Comparison of ENCODE assay signal across 16 cellular contexts in genomic region chr17:46182961-46183360, GRCh38. TPM values are rescaled to one million over a fixed set of nuclear protein-coding genes. Genes with fewer than 3 reads are reported as not detected.
DNase-seq lines count a peak whose midpoint lies in the region; ATAC-seq and TF ChIP-seq lines count a peak whose summit lies in the region.
"Had no signal": no experiment of that assay in that cellular context is flagged by ENCODE, and none has a peak within 500 bp of the region (broad histone marks: within the 10 kb centered on the region; RNA-seq: fewer than 3 reads in every experiment).

No MANE protein-coding gene starts in this region.

- no peak for DNase-seq in activated CD8-positive, alpha-beta T cell treated with anti-CD3 and anti-CD28 coated beads for 36 hours
- no peak for DNase-seq in activated CD8-positive, alpha-beta T cell treated with anti-CD3 and anti-CD28 coated beads, Interleukin-2, amount 10 ng/mL, durations not matched to agents 7 days and 5 days
- DNase-seq in HAP-1 (ENCODE audit: low spot score in 2 of 2) (peak; percentile 28 to 45), neural progenitor cell (ENCODE audit: low spot score) (peak; percentile 31), OCI-LY7 (ENCODE audit: low spot score) (no peak), stomach (no peak), hippocampal formation (lab: John Stamatoyannopoulos, UW) (no peak)
- no peak for DNase-seq in effector memory CD8-positive, alpha-beta T cell
- DNase-seq: activated CD4-positive, CD25-positive, alpha-beta regulatory T cell; dorsolateral prefrontal cortex; NCI-H1105 treated with DMSO at 0.1 percent for 48 hours; NCI-H510A treated with DMSO at 0.1 percent for 48 hours; stimulated activated CD4-positive, alpha-beta T cell treated with anti-CD3 and anti-CD28 coated beads, Interleukin-15, amount 100 ng/mL, for 24 hours had no signal

- H3K4me2 ChIP-seq in neural progenitor cell (no peak overlapping the region), OCI-LY7 (ENCODE audit: low read length) (no peak overlapping the region)

- H3K79me2 ChIP-seq in neural progenitor cell (ENCODE audit: low read depth) (peaks cover 100% of the 10 kb centered on the region), OCI-LY7 (ENCODE audit: insufficient read depth, low read depth, low read length) (peaks cover 100% of the 10 kb centered on the region)

- no peak overlapping the region for H3K27ac ChIP-seq in neural progenitor cell
- no peak overlapping the region for H3K27ac ChIP-seq in OCI-LY7 (ENCODE audit: low read depth, low read length, poor library complexity, severe bottlenecking)
- H3K27ac ChIP-seq in stomach, result no peak overlapping the region
- H3K27ac ChIP-seq: parathyroid adenoma had no signal

- no peaks in the 10 kb centered on the region for H3K27me3 Mint-ChIP-seq in activated CD8-positive, alpha-beta T cell treated with anti-CD3 and anti-CD28 coated beads for 36 hours
- no peaks in the 10 kb centered on the region for H3K27me3 Mint-ChIP-seq in activated CD8-positive, alpha-beta T cell treated with anti-CD3 and anti-CD28 coated beads, Interleukin-2, amount 10 ng/mL, durations not matched to agents 7 days and 5 days (ENCODE audit: low read depth)
- H3K27me3 Mint-ChIP-seq in effector memory CD8-positive, alpha-beta T cell, result no peaks in the 10 kb centered on the region
- H3K27me3 Mint-ChIP-seq in neural progenitor cell (ENCODE audit: insufficient read depth, low read depth), result peaks cover 2% of the 10 kb centered on the region

- peak; percentile 31 for ATAC-seq in activated CD8-positive, alpha-beta T cell treated with anti-CD3 and anti-CD28 coated beads for 36 hours
- ATAC-seq in activated CD8-positive, alpha-beta T cell treated with anti-CD3 and anti-CD28 coated beads, Interleukin-2, amount 10 ng/mL, durations not matched to agents 7 days and 5 days, result no peak
- no peak for ATAC-seq in effector memory CD8-positive, alpha-beta T cell (replicated peaks)
- ATAC-seq: Panc1 had no signal

- no peak overlapping the region for H3K9ac ChIP-seq in neural progenitor cell
- H3K9ac ChIP-seq: parathyroid adenoma had no signal

- intact Hi-C loops in activated CD8-positive, alpha-beta T cell treated with anti-CD3 and anti-CD28 coated beads for 36 hours (cut with micrococcal nuclease), result no loop called here
- intact Hi-C loops in OCI-LY7 (cut with micrococcal nuclease; ENCODE audit: unreplicated experiment), result no loop called here
- intact Hi-C loops in stomach (cut with DNase I; ENCODE audit: low total_unique reads), result loop anchor here (10.0 kb wide), 1 partner anchor 128 kb away; no protein-coding TSS in a partner anchor

- POLR2A ChIA-PET in activated CD8-positive, alpha-beta T cell treated with anti-CD3 and anti-CD28 coated beads for 36 hours (lab: Charles Lee), result interaction anchor here (1.0 to 2.2 kb wide), 2 partner anchors 23 to 28 kb away, joined by 3 to 5 read pairs; no protein-coding TSS in a partner anchor
- POLR2A ChIA-PET in activated CD8-positive, alpha-beta T cell treated with anti-CD3 and anti-CD28 coated beads, Interleukin-2, amount 10 ng/mL, durations not matched to agents 7 days and 5 days (lab: Charles Lee), result no interaction called here
- POLR2A ChIA-PET in OCI-LY7 (lab: Charles Lee), result interaction anchor here (0.6 to 0.7 kb wide), 2 partner anchors 27 to 36 kb away, joined by 4 to 5 read pairs; no protein-coding TSS in a partner anchor

- H3K4me1 ChIP-seq in HAP-1 (peaks cover 56% of the 10 kb centered on the region), neural progenitor cell (peaks cover 49% of the 10 kb centered on the region), OCI-LY7 (ENCODE audit: insufficient read depth, low read length, poor library complexity, severe bottlenecking) (peaks cover 62% of the 10 kb centered on the region), stomach (peaks cover 55 to 100% (median 86%) of the 10 kb centered on the region in 4 donors)

- no peaks in the 10 kb centered on the region for H3K9me2 ChIP-seq in OCI-LY7 (ENCODE audit: insufficient read depth, low read length)

- no peak for TF ChIP-seq CTCF in activated CD8-positive, alpha-beta T cell treated with anti-CD3 and anti-CD28 coated beads for 36 hours (IDR thresholded peaks at IDR 0.05)
- no peak for TF ChIP-seq CTCF in neural progenitor cell (IDR thresholded peaks at IDR 0.05)
- TF ChIP-seq CTCF in OCI-LY7 (conservative IDR thresholded peaks at IDR 0.05; ENCODE audit: low read length), result no peak
- TF ChIP-seq CTCF in stomach (IDR thresholded peaks at IDR 0.05), result no peak

- H3K4me3 Mint-ChIP-seq in activated CD8-positive, alpha-beta T cell treated with anti-CD3 and anti-CD28 coated beads for 36 hours, result no peak overlapping the region
- H3K4me3 Mint-ChIP-seq in activated CD8-positive, alpha-beta T cell treated with anti-CD3 and anti-CD28 coated beads, Interleukin-2, amount 10 ng/mL, durations not matched to agents 7 days and 5 days, result no peak overlapping the region
- H3K4me3 Mint-ChIP-seq in effector memory CD8-positive, alpha-beta T cell, result peak overlapping the region; percentile 45 to 66
- H3K4me3 Mint-ChIP-seq in neural progenitor cell, result no peak overlapping the region

- CTCF ChIA-PET in activated CD8-positive, alpha-beta T cell treated with anti-CD3 and anti-CD28 coated beads for 36 hours (lab: Charles Lee), result interaction anchor here (1.0 to 2.9 kb wide), 5 partner anchors 10 to 179 kb away, joined by 3 to 8 read pairs (median 5); partner anchors contain the start of gene KANSL1
- CTCF ChIA-PET in activated CD8-positive, alpha-beta T cell treated with anti-CD3 and anti-CD28 coated beads, Interleukin-2, amount 10 ng/mL, durations not matched to agents 7 days and 5 days (lab: Charles Lee), result interaction anchor here (1.0 to 6.7 kb wide), 4 partner anchors 10 to 139 kb away, joined by 4 to 69 read pairs (median 6); partner anchors contain the start of gene KANSL1
- CTCF ChIA-PET in OCI-LY7 (lab: Charles Lee; ENCODE audit: unreplicated experiment), result no interaction called here

- no TSS peak for BruUV-seq in OCI-LY7 (replicated peaks; lab: Mats Ljungman, UMichigan)

- H3K27me3 ChIP-seq in HAP-1 (ENCODE audit: low read depth) (no peaks in the 10 kb centered on the region), neural progenitor cell (no peaks in the 10 kb centered on the region), stomach (no peaks in the 10 kb centered on the region)
- H3K27me3 ChIP-seq: dorsolateral prefrontal cortex had no signal

- peaks cover 100% of the 10 kb centered on the region for H4K20me1 ChIP-seq in neural progenitor cell (ENCODE audit: low read depth)
- H4K20me1 ChIP-seq in OCI-LY7 (ENCODE audit: insufficient read depth, low read length), result peaks cover 73% of the 10 kb centered on the region

- in situ Hi-C loops in HAP-1 (cut with MboI; ENCODE audit: low sequenced_read_pairs), result no loop called here

- H3K4me3 ChIP-seq in HAP-1, result no peak overlapping the region
- no peak overlapping the region for H3K4me3 ChIP-seq in neural progenitor cell
- H3K4me3 ChIP-seq in OCI-LY7 (ENCODE audit: low read depth, low read length, poor library complexity, severe bottlenecking), result no peak overlapping the region
- no peak overlapping the region for H3K4me3 ChIP-seq in stomach
- H3K4me3 ChIP-seq: dorsolateral prefrontal cortex, lung had no signal

- H2AFZ ChIP-seq in neural progenitor cell (replicated peaks), result no peak overlapping the region
- H2AFZ ChIP-seq in OCI-LY7 (ENCODE audit: low read length), result no peak overlapping the region
- H2AFZ ChIP-seq: parathyroid adenoma had no signal

- H3K9me3 ChIP-seq in HAP-1 (no peaks in the 10 kb centered on the region), neural progenitor cell (ENCODE audit: low read depth) (no peaks in the 10 kb centered on the region), OCI-LY7 (ENCODE audit: low read length) (no peaks in the 10 kb centered on the region), stomach (no peaks in the 10 kb centered on the region)

- no peaks in the 10 kb centered on the region for H3K36me3 ChIP-seq in HAP-1 (replicated peaks)
- no peaks in the 10 kb centered on the region for H3K36me3 ChIP-seq in neural progenitor cell
- H3K36me3 ChIP-seq in OCI-LY7 (ENCODE audit: insufficient read depth, low read length), result peaks cover 46% of the 10 kb centered on the region
- H3K36me3 ChIP-seq in stomach, result peaks cover 0 to 3% (median 0%) of the 10 kb centered on the region in 4 donors

- H3K27ac Mint-ChIP-seq in activated CD8-positive, alpha-beta T cell treated with anti-CD3 and anti-CD28 coated beads for 36 hours, result peak overlapping the region; percentile 67
- no peak overlapping the region for H3K27ac Mint-ChIP-seq in activated CD8-positive, alpha-beta T cell treated with anti-CD3 and anti-CD28 coated beads, Interleukin-2, amount 10 ng/mL, durations not matched to agents 7 days and 5 days
- H3K27ac Mint-ChIP-seq in effector memory CD8-positive, alpha-beta T cell, result peak overlapping the region; percentile 50 to 85
- H3K27ac Mint-ChIP-seq in neural progenitor cell, result peak overlapping the region; percentile 5

- WGBS in stomach, 5 donors, result 86 to 96% (median 91%) methylated on average over 3 of the region's 3 CpGs

- peaks cover 11% of the 10 kb centered on the region for H3F3A ChIP-seq in neural progenitor cell (ENCODE audit: low read depth)

- peaks cover 16% of the 10 kb centered on the region for H3K36me3 Mint-ChIP-seq in activated CD8-positive, alpha-beta T cell treated with anti-CD3 and anti-CD28 coated beads for 36 hours (ENCODE audit: low read depth)
- peaks cover 15% of the 10 kb centered on the region for H3K36me3 Mint-ChIP-seq in activated CD8-positive, alpha-beta T cell treated with anti-CD3 and anti-CD28 coated beads, Interleukin-2, amount 10 ng/mL, durations not matched to agents 7 days and 5 days (ENCODE audit: low read depth)
- peaks cover 33% of the 10 kb centered on the region for H3K36me3 Mint-ChIP-seq in effector memory CD8-positive, alpha-beta T cell (ENCODE audit: insufficient read depth)
- H3K36me3 Mint-ChIP-seq in neural progenitor cell, result peaks cover 17% of the 10 kb centered on the region

- TF ChIP-seq POLR2A in stomach (IDR thresholded peaks at IDR 0.05), result no peak

- no peaks in the 10 kb centered on the region for H3K9me3 Mint-ChIP-seq in activated CD8-positive, alpha-beta T cell treated with anti-CD3 and anti-CD28 coated beads for 36 hours
- no peaks in the 10 kb centered on the region for H3K9me3 Mint-ChIP-seq in activated CD8-positive, alpha-beta T cell treated with anti-CD3 and anti-CD28 coated beads, Interleukin-2, amount 10 ng/mL, durations not matched to agents 7 days and 5 days (ENCODE audit: insufficient read depth)
- no peaks in the 10 kb centered on the region for H3K9me3 Mint-ChIP-seq in effector memory CD8-positive, alpha-beta T cell
- H3K9me3 Mint-ChIP-seq in neural progenitor cell, result no peaks in the 10 kb centered on the region

- peaks cover 78% of the 10 kb centered on the region for H3K4me1 Mint-ChIP-seq in activated CD8-positive, alpha-beta T cell treated with anti-CD3 and anti-CD28 coated beads for 36 hours (ENCODE audit: low read depth)
- H3K4me1 Mint-ChIP-seq in activated CD8-positive, alpha-beta T cell treated with anti-CD3 and anti-CD28 coated beads, Interleukin-2, amount 10 ng/mL, durations not matched to agents 7 days and 5 days (ENCODE audit: low read depth), result peaks cover 81% of the 10 kb centered on the region
- peaks cover 81 to 93% of the 10 kb centered on the region in 2 donors for H3K4me1 Mint-ChIP-seq in effector memory CD8-positive, alpha-beta T cell (ENCODE audit: low read depth in 2 of 2)
- H3K4me1 Mint-ChIP-seq in neural progenitor cell, result peaks cover 45% of the 10 kb centered on the region

- no peak for TF ChIP-seq EP300 in stomach (IDR thresholded peaks at IDR 0.05)

RNA-seq across cellular contexts. Expression of gene KANSL1, which starts 10.3 kb away (rescaled TPM):
- total RNA-seq in activated CD8-positive, alpha-beta T cell treated with anti-CD3 and anti-CD28 coated beads for 36 hours, result 10 to 100 TPM; 54.4 to 55.3 TPM
- 10 to 100 TPM; 80.5 to 82.8 TPM for total RNA-seq in activated CD8-positive, alpha-beta T cell treated with anti-CD3 and anti-CD28 coated beads, Interleukin-2, amount 10 ng/mL, durations not matched to agents 7 days and 5 days
- 114 and 136 TPM in 2 replicates for total RNA-seq in neural progenitor cell (ENCODE audit: low replicate concordance)
- 92.1 and 96.9 TPM in 2 replicates for total RNA-seq in OCI-LY7 (2014; rRNA removed; shearing (Covaris generic))
- total RNA-seq in OCI-LY7 (2022), result 129 and 130 TPM in 2 replicates
- 100 to 1,000 TPM; 109 to 288 (median 154) TPM for total RNA-seq in stomach
- polyA plus RNA-seq in stomach, result 10 to 100 TPM in 2 of 3 donors, 1 to 10 TPM in 1; 9.2 to 17.3 (median 10.2) TPM

Comparison
In these comparisons a context has a peak if more than half of its experiments do, and no peak if none do; other contexts are left out.
1. DNase-seq: peak in HAP-1 (2 of 2) and neural progenitor cell (single experiment); none in activated CD8-positive, alpha-beta T cell treated with anti-CD3 and anti-CD28 coated beads for 36 hours (single experiment), activated CD8-positive, alpha-beta T cell treated with anti-CD3 and anti-CD28 coated beads, Interleukin-2, amount 10 ng/mL, durations not matched to agents 7 days and 5 days (single experiment), effector memory CD8-positive, alpha-beta T cell (0 of 3), OCI-LY7 (single experiment), stomach (single experiment) and hippocampal formation (0 of 2).
2. H3K4me3 Mint-ChIP-seq: peak in effector memory CD8-positive, alpha-beta T cell (2 of 2); none in activated CD8-positive, alpha-beta T cell treated with anti-CD3 and anti-CD28 coated beads for 36 hours (single experiment), activated CD8-positive, alpha-beta T cell treated with anti-CD3 and anti-CD28 coated beads, Interleukin-2, amount 10 ng/mL, durations not matched to agents 7 days and 5 days (single experiment) and neural progenitor cell (single experiment).